ENCODE assay signal across 20 cellular contexts in genomic region chr22:27716074-27716473, GRCh38.
A peak's percentile ranks its signal among the peaks of the same experiment; 100 is the strongest.
DNase-seq lines count a peak whose midpoint lies in the region; ATAC-seq and TF ChIP-seq lines count a peak whose summit lies in the region.
"Had no signal": no experiment of that assay in that cellular context is flagged by ENCODE, and none has a peak within 500 bp of the region (broad histone marks: within the 10 kb centered on the region; RNA-seq: fewer than 3 reads in every experiment).

No MANE protein-coding gene starts in this region.

- POLR2A ChIA-PET in GM10248 (lab: Yijun Ruan, JAX), result no interaction called here

- intact Hi-C loops in CD14-positive monocyte (cut with micrococcal nuclease), result loop anchor here (5.0 kb wide), 1 partner anchor 44 kb away; no protein-coding TSS in a partner anchor
- intact Hi-C loops in lower lobe of right lung (cut with DNase I), result no loop called here
- intact Hi-C loops in spleen (cut with DNase I; ENCODE audit: low total_unique reads), result no loop called here

- H3K9me3 Mint-ChIP-seq in CD14-positive monocyte, result peaks cover 0 to 10% (median 8%) of the 10 kb centered on the region in 7 donors
- H3K9me3 Mint-ChIP-seq in GM23338, result no peaks in the 10 kb centered on the region; the same call in 2 of the 3 replicates
- H3K9me3 Mint-ChIP-seq: CD4-positive, alpha-beta T cell; H9 had no signal

- CTCF ChIA-PET in GM10248 (lab: Yijun Ruan, JAX), result no interaction called here

- H3K27ac ChIP-seq in GM23338 (ENCODE audit: low read depth) (0 out of 2 replicates have a peak overlapping the region, but pooled peaks have one; percentile 39), lower lobe of right lung (peak overlapping the region; percentile 49), spleen (no peak overlapping the region)
- H3K27ac ChIP-seq: C4-2B, GM23248 had no signal

- H3K27me3 Mint-ChIP-seq in CD14-positive monocyte (ENCODE audit: low read depth in 3 of 3) (peaks cover 1 to 8% (median 3%) of the 10 kb centered on the region in 3 donors), GM23338 (ENCODE audit: insufficient read depth, low read depth, poor library complexity) (peaks cover 11% of the 10 kb centered on the region)

- H4K20me1 ChIP-seq in GM23338 (replicated peaks; ENCODE audit: insufficient read depth), result peaks cover 53% of the 10 kb centered on the region
- H4K20me1 ChIP-seq: BLaER1 had no signal

- H3K36me3 ChIP-seq in GM23338 (ENCODE audit: insufficient read depth) (peaks cover 7% of the 10 kb centered on the region; the same call in 1 of the 2 replicates), lower lobe of right lung (no peaks in the 10 kb centered on the region), spleen (no peaks in the 10 kb centered on the region)
- H3K36me3 ChIP-seq: BLaER1 had no signal

- H3K9me3 ChIP-seq in lower lobe of right lung, result no peaks in the 10 kb centered on the region
- peaks cover 0 to 5% (median 0%) of the 10 kb centered on the region in 8 donors for H3K9me3 ChIP-seq in spleen
- H3K9me3 ChIP-seq: BLaER1 had no signal

- H3K4me3 ChIP-seq in GM23338 (no peak overlapping the region), lower lobe of right lung (no peak overlapping the region), spleen (no peak overlapping the region)
- H3K4me3 ChIP-seq: BLaER1, GM12878, GM23248 had no signal

- H3K4me2 ChIP-seq in GM23338, result no peak overlapping the region

- H3K9me2 ChIP-seq in GM23338 (ENCODE audit: insufficient read depth), result no peaks in the 10 kb centered on the region

- no peak for TF ChIP-seq POLR2A in spleen (IDR thresholded peaks at IDR 0.05)

- ATAC-seq in GM23338 (no peak), lower lobe of right lung (no peak)
- ATAC-seq: GM12878, HCT116 had no signal

- H2AFZ ChIP-seq in GM23338, result no peak overlapping the region
- H2AFZ ChIP-seq: GM23248 had no signal

- H3F3A ChIP-seq in GM23338 (replicated peaks; ENCODE audit: low read depth), result no peaks in the 10 kb centered on the region; the same call in 1 of the 2 replicates

- H3K27me3 ChIP-seq in GM23338 (ENCODE audit: insufficient read depth) (no peaks in the 10 kb centered on the region), lower lobe of right lung (ENCODE audit: low read depth) (peaks cover 4% of the 10 kb centered on the region), spleen (replicated peaks in 1 of 7) (peaks cover 0 to 28% (median 0%) of the 10 kb centered on the region in 7 donors)
- H3K27me3 ChIP-seq: BLaER1 had no signal

- H3K36me3 Mint-ChIP-seq in CD14-positive monocyte, result no peaks in the 10 kb centered on the region
- H3K36me3 Mint-ChIP-seq in GM23338 (ENCODE audit: low read depth), result peaks cover 45% of the 10 kb centered on the region
- H3K36me3 Mint-ChIP-seq: CD8-positive, alpha-beta memory T cell had no signal

- peak overlapping the region in 4 of 7 donors; percentile 13 to 56 (median 46) for H3K27ac Mint-ChIP-seq in CD14-positive monocyte
- H3K27ac Mint-ChIP-seq in GM23338, result no peak overlapping the region
- H3K27ac Mint-ChIP-seq: B cell; CD4-positive, alpha-beta T cell; CD8-positive, alpha-beta memory T cell; H9 had no signal

- no peak for DNase-seq in CD14-positive monocyte (ENCODE audit: low spot score)
- no peak for DNase-seq in GM23338 (ENCODE audit: low spot score)
- no peak for DNase-seq in lower lobe of right lung
- DNase-seq in spleen, result peak; percentile 13
- no peak for DNase-seq in GM10248 (ENCODE audit: extremely low spot score)
- no peak for DNase-seq in GDM1 (lab: John Stamatoyannopoulos, UW)
- DNase-seq in hippocampal formation (lab: John Stamatoyannopoulos, UW), result no peak
- no peak for DNase-seq in NCI-H69 (lab: John Stamatoyannopoulos, UW)
- DNase-seq: CD4-positive, alpha-beta T cell; CD8-positive, alpha-beta memory T cell; DMS 273 treated with DMSO at 0.1 percent for 48 hours; DMS53; DMS79 treated with DMSO at 0.1 percent for 48 hours; GM23248; H9 had no signal

- H3K4me3 Mint-ChIP-seq in CD14-positive monocyte (no peak overlapping the region), GM23338 (no peak overlapping the region)
- H3K4me3 Mint-ChIP-seq: B cell; CD4-positive, alpha-beta T cell; CD8-positive, alpha-beta memory T cell; H9 had no signal

- H3K79me2 ChIP-seq in GM23338 (replicated peaks; ENCODE audit: insufficient read depth), result peaks cover 96% of the 10 kb centered on the region

- peaks cover 25% of the 10 kb centered on the region for H3K4me1 ChIP-seq in GM23338 (ENCODE audit: insufficient read depth)
- H3K4me1 ChIP-seq in lower lobe of right lung, result peaks cover 15% of the 10 kb centered on the region
- H3K4me1 ChIP-seq in spleen, result peaks cover 0 to 11% (median 0%) of the 10 kb centered on the region in 6 donors

- H3K4me1 Mint-ChIP-seq in CD14-positive monocyte, result peaks cover 33% of the 10 kb centered on the region
- H3K4me1 Mint-ChIP-seq in GM23338, result peaks cover 46% of the 10 kb centered on the region
- H3K4me1 Mint-ChIP-seq: B cell; CD8-positive, alpha-beta memory T cell had no signal

- TF ChIP-seq CTCF in CD14-positive monocyte (IDR thresholded peaks at IDR 0.05), result no peak
- TF ChIP-seq CTCF in GM23338 (conservative IDR thresholded peaks at IDR 0.05; ENCODE audit: low read depth in 2 of 2), result no peak
- TF ChIP-seq CTCF in lower lobe of right lung (IDR thresholded peaks at IDR 0.05), result no peak
- TF ChIP-seq CTCF in spleen (IDR thresholded peaks at IDR 0.05 in 8 of 11, conservative IDR thresholded peaks at IDR 0.05 in 3 of 11), result no peak
- TF ChIP-seq CTCF in GM10248 (IDR thresholded peaks at IDR 0.05; ENCODE audit: control extremely low read depth, extremely low read depth, low read depth, missing control alignments), result no peak

- 97 to 100% (median 99%) methylated on average over 1 of the region's 1 CpG for WGBS in spleen, 5 donors

TF ChIP-seq in GM23338, 12 proteins besides CTCF, POLR2A, EP300 and RAD21:
- TF ChIP-seq ETS1 (IDR thresholded peaks at IDR 0.05) (no peak), REST (IDR thresholded peaks at IDR 0.05; ENCODE audit: unreplicated experiment) (no peak)

Comparison
In these comparisons a context has a peak if more than half of its experiments do, and no peak if none do; other contexts are left out.
1. H3K27ac ChIP-seq: peak in GM23338 (single experiment) and lower lobe of right lung (single experiment); none in spleen (0 of 8).
2. intact Hi-C loops: an anchor here in CD14-positive monocyte (5.0 kb wide); none called in lower lobe of right lung and spleen.